24 cellular contexts compared by ENCODE assay signal in genomic region chr20:10339609-10340008, GRCh38.
A peak's percentile ranks its signal among the peaks of the same experiment; 100 is the strongest.
DNase-seq lines count a peak whose midpoint lies in the region; ATAC-seq, FAIRE-seq and TF ChIP-seq lines count a peak whose summit lies in the region.
"Had no signal": no experiment of that assay in that cellular context is flagged by ENCODE, and none has a peak within 500 bp of the region (broad histone marks: within the 10 kb centered on the region; RNA-seq: fewer than 3 reads in every experiment).

No MANE protein-coding gene starts in this region.

- H3K27me3 Mint-ChIP-seq in GM23338 (ENCODE audit: insufficient read depth, low read depth, poor library complexity) = peaks cover 6% of the 10 kb centered on the region

- POLR2A ChIA-PET in HEK293T (lab: Yijun Ruan, JAX) = no interaction called here
- POLR2A ChIA-PET in K562 (lab: Yijun Ruan, JAX) = no interaction called here

- H3K9ac ChIP-seq in K562 (ENCODE audit: insufficient read depth in 1 of 2, low read depth in 2 of 2, low read length in 2 of 2) = no peak overlapping the region
- H3K9ac ChIP-seq in MM.1S (ENCODE audit: low read length) = no peak overlapping the region
- H3K9ac ChIP-seq: BLaER1 had no signal

- BruUV-seq in K562 (replicated peaks; lab: Mats Ljungman, UMichigan) = no TSS peak

- no peak overlapping the region for H3K27ac Mint-ChIP-seq in GM23338
- H3K27ac Mint-ChIP-seq: CD4-positive, alpha-beta T cell; CD8-positive, alpha-beta T cell had no signal

- H3K9me2 ChIP-seq in GM23338 (ENCODE audit: insufficient read depth) = no peaks in the 10 kb centered on the region
- no peaks in the 10 kb centered on the region for H3K9me2 ChIP-seq in MM.1S (replicated peaks; ENCODE audit: insufficient read depth, low read length)

- H4K20me1 ChIP-seq in GM23338 (replicated peaks; ENCODE audit: insufficient read depth) = no peaks in the 10 kb centered on the region
- H4K20me1 ChIP-seq in K562 (replicated peaks; ENCODE audit: control insufficient read depth, insufficient read depth, low read length) = no peaks in the 10 kb centered on the region
- H4K20me1 ChIP-seq in MM.1S (ENCODE audit: insufficient read depth, low read length) = no peaks in the 10 kb centered on the region
- H4K20me1 ChIP-seq: BLaER1 had no signal

- DNase-seq in GM23338 (ENCODE audit: low spot score) = no peak
- no peak for DNase-seq in HEK293T (ENCODE audit: extremely low spot score)
- DNase-seq in NCI-H69 (lab: John Stamatoyannopoulos, UW) = peak; percentile 7
- DNase-seq in K562 (ENCODE audit: extremely low read depth in 1 of 4, low spot score in 3 of 4) = no peak
- DNase-seq in C1 segment of cervical spinal cord (lab: John Stamatoyannopoulos, UW) = no peak
- no peak for DNase-seq in MM.1S
- no peak for DNase-seq in NCI-H82 treated with DMSO at 0.1 percent for 48 hours (lab: John Stamatoyannopoulos, UW; ENCODE audit: unreplicated experiment)
- DNase-seq: 8988T; ACHN; BE2C; Caco-2; Calu3; CD4-positive, alpha-beta T cell; CD8-positive, alpha-beta T cell; DMS79 treated with DMSO at 0.1 percent for 48 hours; GF-D8 had no signal

- TF ChIP-seq CTCF in GM23338 (conservative IDR thresholded peaks at IDR 0.05; ENCODE audit: low read depth in 2 of 2) (no peak), K562 (IDR thresholded peaks at IDR 0.05 in 2 of 3, conservative IDR thresholded peaks at IDR 0.05 in 1 of 3; ENCODE audit: insufficient read depth in 2 of 3, low read depth in 1 of 3, low read length in 3 of 3) (no peak), MM.1S (IDR thresholded peaks at IDR 0.05; ENCODE audit: low read length) (no peak)

- in situ Hi-C loops in K562 (cut with MboI) = no loop called here

- peaks cover 24% of the 10 kb centered on the region for H3K9me3 Mint-ChIP-seq in GM23338
- H3K9me3 Mint-ChIP-seq: CD4-positive, alpha-beta T cell; CD8-positive, alpha-beta T cell had no signal

- H2AFZ ChIP-seq in GM23338 = peak overlapping the region; percentile 56; the same call in 1 of the 2 replicates
- H2AFZ ChIP-seq in K562 (ENCODE audit: low read depth, low read length) = no peak overlapping the region
- no peak overlapping the region for H2AFZ ChIP-seq in MM.1S (ENCODE audit: low read length)

- no peak for ATAC-seq in GM23338
- ATAC-seq in K562 = no peak
- ATAC-seq in GM21360 (IDR thresholded peaks at IDR 0.05; ENCODE audit: unreplicated experiment) = no peak
- ATAC-seq: CD8-positive, alpha-beta T cell had no signal

- H3K36me3 Mint-ChIP-seq in GM23338 (ENCODE audit: low read depth) = peaks cover 21% of the 10 kb centered on the region
- H3K36me3 Mint-ChIP-seq: CD8-positive, alpha-beta T cell had no signal

- no peak for TF ChIP-seq POLR2A in K562 (conservative IDR thresholded peaks at IDR 0.05)

- TF ChIP-seq RAD21 in K562 (CRISPR knock-in tag; conservative IDR thresholded peaks at IDR 0.05 in 1 of 2, IDR thresholded peaks at IDR 0.05 in 1 of 2) = no peak

- no peak for FAIRE-seq in K562 (lab: Jason Lieb, UNC)
- FAIRE-seq: A204.1, D721Med, G401.6, GM12892, GM18507 had no signal

- H3K4me3 ChIP-seq in GM23338 (no peak overlapping the region), K562 (no peak overlapping the region), MM.1S (ENCODE audit: low read length) (no peak overlapping the region)
- H3K4me3 ChIP-seq: BLaER1 had no signal

- H3F3A ChIP-seq in GM23338 (replicated peaks; ENCODE audit: low read depth) = no peaks in the 10 kb centered on the region
- no peaks in the 10 kb centered on the region for H3F3A ChIP-seq in MM.1S (ENCODE audit: insufficient read depth, low read length)

- H3K27ac ChIP-seq in GM23338 (ENCODE audit: low read depth) = no peak overlapping the region
- H3K27ac ChIP-seq in K562 (ENCODE audit: extremely low read depth, low read depth, low read length) = no peak overlapping the region
- H3K27ac ChIP-seq in MM.1S (ENCODE audit: low read length) = no peak overlapping the region
- H3K27ac ChIP-seq: BLaER1, C4-2B had no signal

- no peaks in the 10 kb centered on the region for H3K9me1 ChIP-seq in K562 (ENCODE audit: control insufficient read depth, insufficient read depth, low read length)

- no peaks in the 10 kb centered on the region for H3K27me3 ChIP-seq in GM23338 (ENCODE audit: insufficient read depth)
- no peaks in the 10 kb centered on the region for H3K27me3 ChIP-seq in K562 (ENCODE audit: control insufficient read depth in 2 of 2, insufficient read depth in 2 of 2, low read length in 2 of 2)
- H3K27me3 ChIP-seq in MM.1S (replicated peaks; ENCODE audit: insufficient read depth, low read length) = no peaks in the 10 kb centered on the region
- H3K27me3 ChIP-seq: BE2C, BLaER1 had no signal

- H3K36me3 ChIP-seq in GM23338 (ENCODE audit: insufficient read depth) (no peaks in the 10 kb centered on the region), K562 (ENCODE audit: control insufficient read depth, insufficient read depth, low read length) (no peaks in the 10 kb centered on the region), MM.1S (replicated peaks; ENCODE audit: insufficient read depth, low read length) (no peaks in the 10 kb centered on the region)
- H3K36me3 ChIP-seq: BE2C, BLaER1 had no signal

- WGBS in K562 (ENCODE audit: insufficient coverage, low coverage, missing lambda C conversion rate) = 9% methylated on average over 1 of the region's 1 CpG

- no peak overlapping the region for H3K4me3 Mint-ChIP-seq in GM23338
- H3K4me3 Mint-ChIP-seq: CD4-positive, alpha-beta T cell; CD8-positive, alpha-beta T cell had no signal

- H3K4me2 ChIP-seq in GM23338 (no peak overlapping the region), K562 (ENCODE audit: insufficient read depth, low read length) (no peak overlapping the region), MM.1S (ENCODE audit: low read depth, low read length) (no peak overlapping the region)
- H3K4me2 ChIP-seq: BLaER1 had no signal

- CTCF ChIA-PET in HEK293T (lab: Yijun Ruan, JAX) (no interaction called here), K562 (lab: Yijun Ruan, JAX; ENCODE audit: low intra/inter-chr PET ratio) (no interaction called here)

- intact Hi-C loops in K562 (cut with micrococcal nuclease) = no loop called here

- H3K4me1 ChIP-seq in GM23338 (ENCODE audit: insufficient read depth) (no peaks in the 10 kb centered on the region), K562 (replicated peaks in 1 of 2; ENCODE audit: control insufficient read depth in 2 of 2, insufficient read depth in 2 of 2, low read length in 2 of 2) (no peaks in the 10 kb centered on the region), MM.1S (ENCODE audit: low read length) (peaks cover 4% of the 10 kb centered on the region; the same call in 1 of the 2 replicates)
- H3K4me1 ChIP-seq: BE2C, BLaER1, Caco-2 had no signal

- peaks cover 2% of the 10 kb centered on the region; the same call in 1 of the 3 replicates for H3K4me1 Mint-ChIP-seq in GM23338

- H3K9me3 ChIP-seq in K562 (replicated peaks; ENCODE audit: control insufficient read depth, insufficient read depth, low read depth, low read length) (no peaks in the 10 kb centered on the region), MM.1S (replicated peaks; ENCODE audit: insufficient read depth, low read length) (no peaks in the 10 kb centered on the region)
- H3K9me3 ChIP-seq: BE2C, Caco-2 had no signal

- no peaks in the 10 kb centered on the region for H3K79me2 ChIP-seq in GM23338 (replicated peaks; ENCODE audit: insufficient read depth)
- no peaks in the 10 kb centered on the region for H3K79me2 ChIP-seq in K562 (ENCODE audit: control insufficient read depth, insufficient read depth, low read length)
- no peaks in the 10 kb centered on the region for H3K79me2 ChIP-seq in MM.1S (ENCODE audit: low read length)

- no peak for TF ChIP-seq EP300 in K562 (IDR thresholded peaks at IDR 0.05; ENCODE audit: low read length)

TF ChIP-seq in GM23338, 12 proteins besides CTCF, POLR2A, EP300 and RAD21 (continues in another document):
- TF ChIP-seq POLR2AphosphoS5 (IDR thresholded peaks at IDR 0.05; ENCODE audit: low read depth) (no peak), EZH2phosphoT487 (IDR thresholded peaks at IDR 0.05; ENCODE audit: unreplicated experiment) (no peak), JUNB (IDR thresholded peaks at IDR 0.05; ENCODE audit: unreplicated experiment) (no peak)

TF ChIP-seq in HEK293T, 16 proteins besides CTCF, POLR2A, EP300 and RAD21:
- TF ChIP-seq PKNOX1 (IDR thresholded peaks at IDR 0.05) (peak; percentile 34; the same call in 1 of the 2 replicates), ZNF384 (IDR thresholded peaks at IDR 0.05) (no peak)
